Comparison of ENCODE assay signal across 1 cellular context in the genomic region with DNA sequence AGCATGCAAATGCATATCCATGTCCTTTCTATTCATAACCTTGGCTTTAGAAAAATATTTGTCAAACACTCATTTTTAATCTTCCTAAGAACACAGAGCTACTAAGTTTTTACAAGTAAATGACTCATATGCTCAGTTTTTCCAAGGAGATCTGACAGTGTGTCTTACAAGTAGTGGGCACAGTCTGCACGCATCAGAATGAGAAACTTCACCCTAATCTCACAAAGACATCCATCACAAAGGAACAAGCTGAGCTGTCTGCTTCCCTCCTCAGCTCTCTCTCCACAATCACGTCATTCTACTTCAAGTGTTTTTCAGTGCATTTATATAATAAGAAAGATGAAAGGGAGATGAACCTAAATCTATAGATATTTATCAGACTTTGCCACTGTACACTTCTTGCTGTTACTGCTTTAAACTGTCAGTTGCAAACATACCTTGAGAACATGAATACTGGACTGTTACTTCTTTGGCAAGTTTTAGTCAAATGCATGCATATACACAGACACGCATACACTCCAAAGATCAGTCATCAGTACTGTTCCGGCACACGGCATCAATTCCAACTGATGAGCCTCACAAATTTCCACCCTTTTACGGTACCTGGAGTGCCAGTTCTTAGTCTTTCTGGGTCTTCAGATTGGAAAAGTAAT.
TF ChIP-seq lines count a peak whose summit lies in the region.

No MANE protein-coding gene starts in this region.

TF ChIP-seq in GM12878, 131 proteins besides CTCF, POLR2A, EP300 and RAD21 (continued from another document):
- TF ChIP-seq TAF1 (IDR thresholded peaks at IDR 0.05; ENCODE audit: borderline replicate concordance, low read depth, low read length) (no peak), MXI1 (IDR thresholded peaks at IDR 0.05; ENCODE audit: low read depth, low read length) (no peak), NFXL1 (IDR thresholded peaks at IDR 0.05; ENCODE audit: borderline replicate concordance) (no peak), FOXK2 (IDR thresholded peaks at IDR 0.05) (no peak), POU2F2 (IDR thresholded peaks at IDR 0.05; ENCODE audit: borderline replicate concordance, low read depth, low read length) (no peak)
- TF ChIP-seq, protein P1, sequence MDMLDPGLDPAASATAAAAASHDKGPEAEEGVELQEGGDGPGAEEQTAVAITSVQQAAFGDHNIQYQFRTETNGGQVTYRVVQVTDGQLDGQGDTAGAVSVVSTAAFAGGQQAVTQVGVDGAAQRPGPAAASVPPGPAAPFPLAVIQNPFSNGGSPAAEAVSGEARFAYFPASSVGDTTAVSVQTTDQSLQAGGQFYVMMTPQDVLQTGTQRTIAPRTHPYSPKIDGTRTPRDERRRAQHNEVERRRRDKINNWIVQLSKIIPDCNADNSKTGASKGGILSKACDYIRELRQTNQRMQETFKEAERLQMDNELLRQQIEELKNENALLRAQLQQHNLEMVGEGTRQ (IDR thresholded peaks at IDR 0.05; ENCODE audit: borderline replicate concordance, low read depth, low read length) = no peak
